Comparison of ENCODE assay signal across 25 cellular contexts in the genomic region with DNA sequence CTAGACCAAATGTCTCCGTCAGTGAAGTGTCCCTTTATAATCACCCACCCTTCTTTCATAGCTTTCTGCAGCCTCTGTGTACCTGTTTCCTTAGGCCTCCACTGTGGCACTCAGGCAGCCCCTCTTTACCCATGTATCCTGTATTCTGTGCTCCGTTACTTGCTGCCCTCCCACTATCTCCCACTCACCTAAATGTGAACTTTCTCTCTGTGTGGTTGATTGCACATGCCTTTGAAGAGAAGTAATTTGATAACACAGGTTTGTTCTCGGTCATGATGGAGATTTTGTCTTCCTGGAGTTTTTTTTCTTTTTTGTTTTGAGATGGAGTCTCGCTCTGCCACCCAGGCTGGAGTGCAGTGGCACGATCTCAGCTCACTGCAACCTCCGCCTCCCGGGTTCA.
"Had no signal": no experiment of that assay in that cellular context is flagged by ENCODE, and none has a peak within 500 bp of the region (broad histone marks: within the 10 kb centered on the region; RNA-seq: fewer than 3 reads in every experiment).

No MANE protein-coding gene starts in this region.

- H3K4me3 Mint-ChIP-seq: activated CD4-positive, alpha-beta memory T cell treated with anti-CD3 and anti-CD28 coated beads, Interleukin-2, amount 10 ng/mL, durations not matched to agents 7 days and 5 days; activated CD4-positive, alpha-beta T cell treated with anti-CD3 and anti-CD28 coated beads for 36 hours; activated naive CD4-positive, alpha-beta T cell treated with anti-CD3 and anti-CD28 coated beads, Interleukin-2, amount 50 U/mL, for 24 hours; brain; central memory CD8-positive, alpha-beta T cell; T-cell had no signal

- H3K4me3 ChIP-seq: MG63, SK-N-MC had no signal

- H3K27me3 Mint-ChIP-seq: activated CD4-positive, alpha-beta memory T cell treated with anti-CD3 and anti-CD28 coated beads, Interleukin-2, amount 10 ng/mL, durations not matched to agents 7 days and 5 days; activated CD4-positive, alpha-beta T cell treated with anti-CD3 and anti-CD28 coated beads for 36 hours; activated naive CD4-positive, alpha-beta T cell treated with anti-CD3 and anti-CD28 coated beads, Interleukin-2, amount 50 U/mL, for 24 hours; brain; central memory CD8-positive, alpha-beta T cell; T-cell had no signal

- H3K4me1 Mint-ChIP-seq: activated CD4-positive, alpha-beta memory T cell treated with anti-CD3 and anti-CD28 coated beads, Interleukin-2, amount 10 ng/mL, durations not matched to agents 7 days and 5 days; activated CD4-positive, alpha-beta T cell treated with anti-CD3 and anti-CD28 coated beads for 36 hours; activated naive CD4-positive, alpha-beta T cell treated with anti-CD3 and anti-CD28 coated beads, Interleukin-2, amount 50 U/mL, for 24 hours; central memory CD8-positive, alpha-beta T cell had no signal

- DNase-seq: activated CD4-positive, alpha-beta memory T cell treated with anti-CD3 and anti-CD28 coated beads, Interleukin-2, amount 10 ng/mL, durations not matched to agents 7 days and 5 days; activated CD4-positive, alpha-beta T cell treated with anti-CD3 and anti-CD28 coated beads for 36 hours; activated CD4-positive, alpha-beta T cell treated with anti-CD3 and anti-CD28 coated beads, Interleukin-2, amount 50 U/mL, for 1 hour; activated T-cell treated with anti-CD3 and anti-CD28 coated beads for 4 hours; activated T-cell treated with anti-CD3 and anti-CD28 coated beads, Interleukin-2, amount 50 U/mL, for 48 hours; amniotic stem cell; MG63; MV-4-11; NCI-H1417 treated with DMSO at 0.1 percent for 48 hours; NCI-H1694; NCI-H2029 treated with DMSO at 0.1 percent for 48 hours; NCI-H226; NCI-H526; NK-92 treated with Interleukin-12 subunit alpha and Interleukin-12 subunit beta, amount 100 ng/mL, for 24 hours; RPMI8226; T-cell; T-helper 2 cell; T1000 had no signal

- FAIRE-seq: astrocyte, TTC549 had no signal

- H3K9me3 Mint-ChIP-seq: activated CD4-positive, alpha-beta memory T cell treated with anti-CD3 and anti-CD28 coated beads, Interleukin-2, amount 10 ng/mL, durations not matched to agents 7 days and 5 days; activated naive CD4-positive, alpha-beta T cell treated with anti-CD3 and anti-CD28 coated beads, Interleukin-2, amount 50 U/mL, for 24 hours; activated T-helper 2 cell treated with anti-CD3 and anti-CD28 coated beads, Interferon-gamma antibody, Interleukin-2, Interleukin-4, amounts not matched to agents 10 μg/mL and 5 μg/mL and 100 μg/mL, durations not matched to agents 14 hours and 24 hours and 36 hours; central memory CD8-positive, alpha-beta T cell; T-cell had no signal

- H3K27ac Mint-ChIP-seq: activated CD4-positive, alpha-beta memory T cell treated with anti-CD3 and anti-CD28 coated beads, Interleukin-2, amount 10 ng/mL, durations not matched to agents 7 days and 5 days; activated CD4-positive, alpha-beta T cell treated with anti-CD3 and anti-CD28 coated beads for 36 hours; activated naive CD4-positive, alpha-beta T cell treated with anti-CD3 and anti-CD28 coated beads, Interleukin-2, amount 50 U/mL, for 24 hours; activated T-helper 2 cell treated with anti-CD3 and anti-CD28 coated beads, Interferon-gamma antibody, Interleukin-2, Interleukin-4, amounts not matched to agents 10 μg/mL and 5 μg/mL and 100 μg/mL, durations not matched to agents 14 hours and 24 hours and 36 hours; T-cell had no signal

- H3K36me3 ChIP-seq: MG63 had no signal

- H3K27me3 ChIP-seq: MG63 had no signal

- H3K9me3 ChIP-seq: MG63 had no signal

- H3K27ac ChIP-seq: SK-N-MC had no signal
